Comparison of ENCODE assay signal across 20 cellular contexts in the genomic region with DNA sequence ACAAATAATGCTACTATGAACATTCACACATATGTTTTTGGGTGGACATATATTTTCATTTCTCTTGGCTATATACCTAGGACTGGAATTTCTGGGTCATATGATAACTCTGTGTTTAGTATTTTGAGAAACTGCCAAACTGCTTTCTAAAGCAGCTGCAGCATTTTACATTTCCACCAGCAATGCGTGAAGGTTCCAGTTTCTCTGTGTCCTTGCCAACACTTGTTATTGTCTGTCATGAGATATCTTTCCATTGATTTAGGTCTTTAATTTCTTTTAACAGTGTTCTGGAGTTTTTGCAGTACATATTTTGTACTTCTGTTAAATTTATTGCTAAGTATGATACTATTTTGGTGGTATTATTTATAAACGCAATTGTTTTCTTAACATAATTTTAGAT. TPM values are rescaled to one million over a fixed set of nuclear protein-coding genes. Genes with fewer than 3 reads are reported as not detected.
DNase-seq lines count a peak whose midpoint lies in the region; FAIRE-seq and TF ChIP-seq lines count a peak whose summit lies in the region.
"Had no signal": no experiment of that assay in that cellular context is flagged by ENCODE, and none has a peak within 500 bp of the region (broad histone marks: within the 10 kb centered on the region; RNA-seq: fewer than 3 reads in every experiment).

No MANE protein-coding gene starts in this region.

- FAIRE-seq in D721Med (lab: Jason Lieb, UNC) (peak; percentile 77), GM19239 (lab: Jason Lieb, UNC) (peak; percentile 64)
- FAIRE-seq: GM12878 had no signal

- H3K36me3 Mint-ChIP-seq in H9 (ENCODE audit: insufficient read depth in 1 of 3, low read depth in 3 of 3) = no peaks in the 10 kb centered on the region; a peak in 2 of 7 replicates
- H3K36me3 Mint-ChIP-seq: CD4-positive, CD25-positive, alpha-beta regulatory T cell had no signal

- H3K27me3 Mint-ChIP-seq in H9 (ENCODE audit: low read depth) = no peaks in the 10 kb centered on the region; the same call in none of the 2 replicates
- H3K27me3 Mint-ChIP-seq: B cell; CD4-positive, CD25-positive, alpha-beta regulatory T cell had no signal

- no peak for DNase-seq in D721Med (ENCODE audit: insufficient read length, low spot score)
- DNase-seq in GM19239 (ENCODE audit: insufficient read length, low spot score) = no peak
- DNase-seq in fibroblast of the aortic adventitia (ENCODE audit: low read depth) = peak; percentile 25
- no peak for DNase-seq in stimulated activated CD4-positive, alpha-beta T cell treated with anti-CD3 and anti-CD28 coated beads, Interleukin-2, amount 100 ng/mL, for 48 hours
- no peak for DNase-seq in activated CD8-positive, alpha-beta memory T cell treated with anti-CD3 and anti-CD28 coated beads for 24 hours
- no peak for DNase-seq in H9
- DNase-seq: Caco-2; CD4-positive, CD25-positive, alpha-beta regulatory T cell; CD8-positive, alpha-beta T cell; DMS 273 treated with DMSO at 0.1 percent for 48 hours; DMS79; EL; GDM1; HFFc6 had no signal

- peaks cover 7% of the 10 kb centered on the region for H3K9me3 ChIP-seq in H9 (ENCODE audit: control insufficient read depth, low read depth, low read length)
- H3K9me3 ChIP-seq: BLaER1, Caco-2, HAP-1 had no signal

- H3K79me2 ChIP-seq in H9 (ENCODE audit: insufficient read depth, low read length) = no peaks in the 10 kb centered on the region

- H3T11ph ChIP-seq in H9 (ENCODE audit: low read length) = no peak overlapping the region

- no peak overlapping the region for H3K18ac ChIP-seq in H9 (ENCODE audit: insufficient read length, low read depth, low read length)

- no peak overlapping the region for H3K27ac ChIP-seq in H9 (ENCODE audit: insufficient read length, low read depth, low read length)
- H3K27ac ChIP-seq: BLaER1, C4-2B had no signal

- H4K91ac ChIP-seq in H9 (ENCODE audit: insufficient read length, low read depth, low read length) = no peak overlapping the region

- no peak overlapping the region for H3K9ac ChIP-seq in H9 (ENCODE audit: extremely low read depth, insufficient read length, low read length)
- H3K9ac ChIP-seq: BLaER1 had no signal

- no peaks in the 10 kb centered on the region for H3K79me1 ChIP-seq in H9 (ENCODE audit: insufficient read depth, low read depth, low read length, poor library complexity, severe bottlenecking)

- H3K56ac ChIP-seq in H9 (ENCODE audit: insufficient read length, low read depth, low read length) = no peak overlapping the region

- no peak overlapping the region for H2BK120ac ChIP-seq in H9 (ENCODE audit: low read depth, low read length, poor library complexity, severe bottlenecking)

- H3K23me2 ChIP-seq in H9 (ENCODE audit: insufficient read length, low read depth, low read length, poor library complexity, severe bottlenecking) = no peaks in the 10 kb centered on the region

- no peak overlapping the region for H4K5ac ChIP-seq in H9 (ENCODE audit: insufficient read length, low read depth, low read length)

- H2AK5ac ChIP-seq in H9 (ENCODE audit: insufficient read length, low read length) = no peak overlapping the region

- H3K27ac Mint-ChIP-seq in H9 = no peak overlapping the region
- H3K27ac Mint-ChIP-seq: B cell; CD4-positive, CD25-positive, alpha-beta regulatory T cell; CD8-positive, alpha-beta T cell; GM23338; HFFc6 had no signal

- no peaks in the 10 kb centered on the region for H3K4me1 Mint-ChIP-seq in H9
- H3K4me1 Mint-ChIP-seq: B cell; CD4-positive, CD25-positive, alpha-beta regulatory T cell; GM23338 had no signal

- no peak overlapping the region for H2BK20ac ChIP-seq in H9 (ENCODE audit: low read depth, low read length, poor library complexity, severe bottlenecking)

- H3K9me3 Mint-ChIP-seq in H9 = peaks cover 47 to 58% of the 10 kb centered on the region in 2 experiments
- H3K9me3 Mint-ChIP-seq: CD8-positive, alpha-beta T cell; GM23338; HFFc6 had no signal

- no peak overlapping the region for H3K4ac ChIP-seq in H9 (ENCODE audit: low read depth, low read length)

- WGBS in H9 (ENCODE audit: extremely low coverage, insufficient read length, low lambda C conversion rate) = no CpG with 5 or more reads among the region's 2 CpGs

- no peak overlapping the region for H3K23ac ChIP-seq in H9 (ENCODE audit: insufficient read length, low read depth, low read length)

- H3K4me2 ChIP-seq in H9 (ENCODE audit: insufficient read depth, insufficient read length, low read length) = no peak overlapping the region
- H3K4me2 ChIP-seq: BLaER1, GM23338 had no signal

- H3K4me1 ChIP-seq in H9 (ENCODE audit: insufficient read depth, low read length) = no peaks in the 10 kb centered on the region
- H3K4me1 ChIP-seq: BLaER1, Caco-2 had no signal

- no peak overlapping the region for H4K8ac ChIP-seq in H9 (replicated peaks; ENCODE audit: insufficient read length, low read depth, low read length)

- no peak overlapping the region for H2AFZ ChIP-seq in H9 (ENCODE audit: low read length)
- H2AFZ ChIP-seq: GM23338 had no signal

- H2BK5ac ChIP-seq in H9 (ENCODE audit: insufficient read length, low read length) = no peak overlapping the region

- TF ChIP-seq CTCF in D721Med (IDR thresholded peaks at IDR 0.05; ENCODE audit: insufficient read depth, missing control alignments) (no peak), fibroblast of the aortic adventitia (IDR thresholded peaks at IDR 0.05; ENCODE audit: insufficient read depth, low read length) (no peak), H9 (conservative IDR thresholded peaks at IDR 0.05) (no peak)

- no peak overlapping the region for H3K14ac ChIP-seq in H9 (ENCODE audit: insufficient read depth, low read length)

- H3K4me3 ChIP-seq in fibroblast of the aortic adventitia (ENCODE audit: low read depth, low read length) = no peak overlapping the region
- H3K4me3 ChIP-seq: BLaER1, GM12878, GM23338, HAP-1 had no signal

- H4K20me1 ChIP-seq in H9 (ENCODE audit: control insufficient read depth, insufficient read depth, insufficient read length) = no peaks in the 10 kb centered on the region
- H4K20me1 ChIP-seq: BLaER1 had no signal

- H2BK15ac ChIP-seq in H9 (ENCODE audit: low read depth, low read length) = no peak overlapping the region

- no peak overlapping the region for H2BK12ac ChIP-seq in H9 (ENCODE audit: insufficient read length, low read depth, low read length)

- no peaks in the 10 kb centered on the region for H3K27me3 ChIP-seq in H9 (ENCODE audit: insufficient read depth, low read length)

- H3K4me3 Mint-ChIP-seq in H9 = no peak overlapping the region
- H3K4me3 Mint-ChIP-seq: B cell; CD4-positive, CD25-positive, alpha-beta regulatory T cell; CD8-positive, alpha-beta T cell; GM23338; HFFc6 had no signal

RNA-seq across cellular contexts. Expression of a gene that starts 48.3 kb away (rescaled TPM):
- total RNA-seq in fibroblast of the aortic adventitia (ENCODE audit: low replicate concordance) (10.5 and 13.5 TPM in 2 replicates), H9 (2021) (5.9 and 7.5 TPM in 2 replicates)
